In genomic region chr7:114631249-114631822, GRCh38 we compare ENCODE assay signal across 20 cellular contexts.
DNase-seq lines count a peak whose midpoint lies in the region; ATAC-seq and TF ChIP-seq lines count a peak whose summit lies in the region.
"Had no signal": no experiment of that assay in that cellular context is flagged by ENCODE, and none has a peak within 500 bp of the region (broad histone marks: within the 10 kb centered on the region; RNA-seq: fewer than 3 reads in every experiment).

No MANE protein-coding gene starts in this region.

- ATAC-seq in GM18868 (IDR thresholded peaks at IDR 0.05; ENCODE audit: unreplicated experiment): peak; percentile 44
- ATAC-seq in HG02852 (IDR thresholded peaks at IDR 0.05; ENCODE audit: unreplicated experiment): peak; percentile 41
- ATAC-seq: left cardiac atrium; naive thymus-derived CD4-positive, alpha-beta T cell; right lobe of liver; SK-N-SH treated with all-trans-retinoic acid at 6 μM for 48 hours had no signal

- TF ChIP-seq CTCF in GM20000 (IDR thresholded peaks at IDR 0.05; ENCODE audit: extremely low read depth, missing control alignments): no peak

- DNase-seq in NCI-H510A treated with DMSO at 0.1 percent for 48 hours (lab: John Stamatoyannopoulos, UW) (peak; percentile 37), left kidney (ENCODE audit: low read depth, low spot score) (peak; percentile 4), GM20000 (ENCODE audit: low spot score) (no peak), NCI-H526 treated with DMSO at 0.1 percent for 48 hours (lab: John Stamatoyannopoulos, UW) (no peak), NCI-H524 (lab: John Stamatoyannopoulos, UW) (no peak)
- DNase-seq: activated CD4-positive, alpha-beta T cell treated with anti-CD3 and anti-CD28 coated beads, Interleukin-2, amount 50 U/mL, for 1 hour; anterior cingulate cortex; CD4-positive, alpha-beta T cell; DMS53; left cardiac atrium; MG63; naive thymus-derived CD4-positive, alpha-beta T cell; NCI-H1436 treated with DMSO at 0.1 percent for 48 hours; right lobe of liver; RPMI8226; stomach; transverse colon had no signal

Comparison
In these comparisons a context has a peak if more than half of its experiments do, and no peak if none do; other contexts are left out.
1. DNase-seq: peak in NCI-H510A treated with DMSO at 0.1 percent for 48 hours (single experiment) and left kidney (single experiment); none in GM20000 (single experiment), NCI-H526 treated with DMSO at 0.1 percent for 48 hours (single experiment) and NCI-H524 (0 of 2).